Comparison of ENCODE assay signal across 16 cellular contexts in the genomic region with DNA sequence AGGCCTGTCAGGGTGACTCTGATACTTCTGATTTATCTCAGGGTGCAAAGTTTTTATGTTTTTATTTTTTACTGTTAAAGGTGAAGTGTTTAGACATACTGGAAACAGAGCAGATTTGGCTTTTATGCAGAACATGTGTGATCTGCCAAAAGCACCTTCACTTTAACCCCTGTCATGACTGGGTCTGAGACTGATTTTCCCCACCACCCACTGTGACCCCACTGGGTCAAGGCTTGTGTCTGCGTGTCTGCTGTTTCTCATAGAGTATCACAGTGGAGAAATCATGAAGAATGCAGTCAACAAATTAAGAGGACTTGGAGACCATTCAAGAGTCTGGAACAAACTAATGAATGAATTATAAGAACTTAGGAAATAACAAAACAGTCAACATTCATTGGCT.
"Had no signal": no experiment of that assay in that cellular context is flagged by ENCODE, and none has a peak within 500 bp of the region (broad histone marks: within the 10 kb centered on the region; RNA-seq: fewer than 3 reads in every experiment).

No MANE protein-coding gene starts in this region.

- H3K4me3 ChIP-seq: adrenal gland, K562, Peyer's patch had no signal

- H3K27ac Mint-ChIP-seq: activated CD8-positive, alpha-beta T cell treated with anti-CD3 and anti-CD28 coated beads for 36 hours; activated naive CD4-positive, alpha-beta T cell treated with anti-CD3 and anti-CD28 coated beads, Interleukin-2, amount 10 ng/mL, durations not matched to agents 7 days and 5 days; activated naive CD8-positive, alpha-beta T cell treated with anti-CD3 and anti-CD28 coated beads for 36 hours; activated T-cell treated with anti-CD3 and anti-CD28 coated beads, Interleukin-2, amount 50 U/mL, for 72 hours; activated T-helper 2 cell treated with anti-CD3 and anti-CD28 coated beads, Interferon-gamma antibody, Interleukin-2, Interleukin-4, amounts not matched to agents 10 μg/mL and 5 μg/mL and 100 μg/mL, durations not matched to agents 14 hours and 24 hours and 36 hours; T-helper 2 cell treated with Interferon-gamma antibody and Interleukin-4, amounts not matched to agents 5 μg/mL and 100 μg/mL, for 36 hours had no signal

- H3K9me3 ChIP-seq: adrenal gland, breast epithelium, Peyer's patch, SJCRH30, SK-N-SH had no signal

- H3K27ac ChIP-seq: adrenal gland, Peyer's patch, RWPE1, SJCRH30 had no signal

- H3K27me3 ChIP-seq: adrenal gland, breast epithelium, Peyer's patch, SJCRH30 had no signal

- DNase-seq: activated naive CD4-positive, alpha-beta T cell treated with anti-CD3 and anti-CD28 coated beads, Interleukin-2, amount 10 ng/mL, durations not matched to agents 7 days and 5 days; activated naive CD8-positive, alpha-beta T cell treated with anti-CD3 and anti-CD28 coated beads for 36 hours; aorta; NCI-H226; Right ventricle myocardium superior; SJCRH30; SK-N-SH had no signal

- H3K27me3 Mint-ChIP-seq: activated CD8-positive, alpha-beta T cell treated with anti-CD3 and anti-CD28 coated beads for 36 hours; activated naive CD8-positive, alpha-beta T cell treated with anti-CD3 and anti-CD28 coated beads for 36 hours had no signal

- H3K9me3 Mint-ChIP-seq: activated CD8-positive, alpha-beta T cell treated with anti-CD3 and anti-CD28 coated beads for 36 hours; activated naive CD4-positive, alpha-beta T cell treated with anti-CD3 and anti-CD28 coated beads, Interleukin-2, amount 10 ng/mL, durations not matched to agents 7 days and 5 days; activated naive CD8-positive, alpha-beta T cell treated with anti-CD3 and anti-CD28 coated beads for 36 hours; activated T-cell treated with anti-CD3 and anti-CD28 coated beads, Interleukin-2, amount 50 U/mL, for 72 hours; activated T-helper 2 cell treated with anti-CD3 and anti-CD28 coated beads, Interferon-gamma antibody, Interleukin-2, Interleukin-4, amounts not matched to agents 10 μg/mL and 5 μg/mL and 100 μg/mL, durations not matched to agents 14 hours and 24 hours and 36 hours; T-helper 2 cell treated with Interferon-gamma antibody and Interleukin-4, amounts not matched to agents 5 μg/mL and 100 μg/mL, for 36 hours had no signal

- H3K4me1 ChIP-seq: adrenal gland, breast epithelium, Peyer's patch had no signal

- H3K9me2 ChIP-seq: SK-N-SH had no signal

- H3K36me3 ChIP-seq: adrenal gland, breast epithelium, Peyer's patch, SJCRH30 had no signal

- H3K36me3 Mint-ChIP-seq: activated naive CD4-positive, alpha-beta T cell treated with anti-CD3 and anti-CD28 coated beads, Interleukin-2, amount 10 ng/mL, durations not matched to agents 7 days and 5 days; activated naive CD8-positive, alpha-beta T cell treated with anti-CD3 and anti-CD28 coated beads for 36 hours had no signal

- H3K4me3 Mint-ChIP-seq: activated CD8-positive, alpha-beta T cell treated with anti-CD3 and anti-CD28 coated beads for 36 hours; activated naive CD4-positive, alpha-beta T cell treated with anti-CD3 and anti-CD28 coated beads, Interleukin-2, amount 10 ng/mL, durations not matched to agents 7 days and 5 days; activated naive CD8-positive, alpha-beta T cell treated with anti-CD3 and anti-CD28 coated beads for 36 hours; activated T-cell treated with anti-CD3 and anti-CD28 coated beads, Interleukin-2, amount 50 U/mL, for 72 hours; T-helper 2 cell treated with Interferon-gamma antibody and Interleukin-4, amounts not matched to agents 5 μg/mL and 100 μg/mL, for 36 hours had no signal

- H3K9ac ChIP-seq: SK-N-SH had no signal

- H3K4me2 ChIP-seq: SK-N-SH had no signal
